ENCODE assay signal across 33 cellular contexts in genomic region chr2:162457021-162457420, GRCh38.
"Had no signal": no experiment of that assay in that cellular context is flagged by ENCODE, and none has a peak within 500 bp of the region (broad histone marks: within the 10 kb centered on the region; RNA-seq: fewer than 3 reads in every experiment).

No MANE protein-coding gene starts in this region.

- H3K4me3 ChIP-seq: cardiac muscle cell, MG63 had no signal

- FAIRE-seq: RCC 7860, TTC549 had no signal

- H3K9me3 Mint-ChIP-seq: activated CD4-positive, alpha-beta T cell treated with anti-CD3 and anti-CD28 coated beads, Interleukin-2, amount 10 ng/mL, durations not matched to agents 7 days and 5 days; activated naive CD4-positive, alpha-beta T cell treated with anti-CD3 and anti-CD28 coated beads, Interleukin-2, amount 10 ng/mL, durations not matched to agents 7 days and 5 days; activated naive CD8-positive, alpha-beta T cell treated with anti-CD3 and anti-CD28 coated beads, Interleukin-2, amount 50 U/mL, for 24 hours; activated T-cell treated with anti-CD3 and anti-CD28 coated beads, Interleukin-2, amount 50 U/mL, for 24 hours had no signal

- H3K9me3 ChIP-seq: MG63 had no signal

- H3K36me3 Mint-ChIP-seq: activated naive CD4-positive, alpha-beta T cell treated with anti-CD3 and anti-CD28 coated beads, Interleukin-2, amount 10 ng/mL, durations not matched to agents 7 days and 5 days; activated naive CD8-positive, alpha-beta T cell; WTC11 had no signal

- H3K4me1 Mint-ChIP-seq: activated CD4-positive, alpha-beta T cell treated with anti-CD3 and anti-CD28 coated beads for 36 hours; activated CD4-positive, alpha-beta T cell treated with anti-CD3 and anti-CD28 coated beads, Interleukin-2, amount 10 ng/mL, durations not matched to agents 7 days and 5 days; activated naive CD4-positive, alpha-beta T cell treated with anti-CD3 and anti-CD28 coated beads, Interleukin-2, amount 10 ng/mL, durations not matched to agents 7 days and 5 days; activated naive CD8-positive, alpha-beta T cell treated with anti-CD3 and anti-CD28 coated beads, Interleukin-2, amount 50 U/mL, for 24 hours; central memory CD8-positive, alpha-beta T cell; WTC11 had no signal

- DNase-seq: activated CD4-positive, alpha-beta T cell treated with anti-CD3 and anti-CD28 coated beads for 36 hours; activated CD4-positive, alpha-beta T cell treated with anti-CD3 and anti-CD28 coated beads, Interleukin-2, amount 10 ng/mL, durations not matched to agents 7 days and 5 days; activated CD4-positive, alpha-beta T cell treated with anti-CD3 and anti-CD28 coated beads, Interleukin-2, amount 50 U/mL, for 48 hours; activated CD8-positive, alpha-beta T cell treated with anti-CD3 and anti-CD28 coated beads, Interleukin-2, amount 10 ng/mL, durations not matched to agents 7 days and 5 days; activated effector memory CD4-positive, alpha-beta T cell treated with Interleukin-2 at 50 U/mL for 16 hours; activated naive CD4-positive, alpha-beta T cell treated with anti-CD3 and anti-CD28 coated beads, Interleukin-2, amount 10 ng/mL, durations not matched to agents 7 days and 5 days; activated naive CD8-positive, alpha-beta T cell treated with anti-CD3 and anti-CD28 coated beads, Interleukin-2, amount 50 U/mL, for 24 hours; activated T-cell treated with anti-CD3 and anti-CD28 coated beads, Interleukin-2, amount 50 U/mL, for 24 hours; amniotic stem cell; aorta; Kasumi-1; KG1; MG63; NCI-H1048; NCI-H1436 treated with DMSO at 0.1 percent for 48 hours; NCI-H1694 treated with DMSO at 0.1 percent for 48 hours; NCI-H2029; NCI-H2107; NCI-H2171; NCI-H510A; NCI-H526; NCI-H748 treated with DMSO at 0.1 percent for 48 hours; NK-92 treated with Interleukin-12 subunit alpha and Interleukin-12 subunit beta, amount 100 ng/mL, for 24 hours; PC-3; SIG-M5; T1000 had no signal

- H3K27ac ChIP-seq: cardiac muscle cell, RWPE1 had no signal

- H3K36me3 ChIP-seq: cardiac muscle cell, MG63 had no signal

- H3K27me3 Mint-ChIP-seq: activated CD4-positive, alpha-beta T cell treated with anti-CD3 and anti-CD28 coated beads, Interleukin-2, amount 10 ng/mL, durations not matched to agents 7 days and 5 days; activated naive CD4-positive, alpha-beta T cell treated with anti-CD3 and anti-CD28 coated beads, Interleukin-2, amount 10 ng/mL, durations not matched to agents 7 days and 5 days had no signal

- H3K27ac Mint-ChIP-seq: activated CD4-positive, alpha-beta T cell treated with anti-CD3 and anti-CD28 coated beads for 36 hours; activated CD4-positive, alpha-beta T cell treated with anti-CD3 and anti-CD28 coated beads, Interleukin-2, amount 10 ng/mL, durations not matched to agents 7 days and 5 days; activated CD8-positive, alpha-beta T cell treated with anti-CD3 and anti-CD28 coated beads, Interleukin-2, amount 10 ng/mL, durations not matched to agents 7 days and 5 days; activated naive CD4-positive, alpha-beta T cell treated with anti-CD3 and anti-CD28 coated beads, Interleukin-2, amount 10 ng/mL, durations not matched to agents 7 days and 5 days; activated naive CD8-positive, alpha-beta T cell; activated naive CD8-positive, alpha-beta T cell treated with anti-CD3 and anti-CD28 coated beads, Interleukin-2, amount 50 U/mL, for 24 hours; activated T-cell treated with anti-CD3 and anti-CD28 coated beads, Interleukin-2, amount 50 U/mL, for 24 hours; WTC11 had no signal

- H3K27me3 ChIP-seq: cardiac muscle cell, MG63 had no signal

- H3K4me3 Mint-ChIP-seq: activated CD4-positive, alpha-beta T cell treated with anti-CD3 and anti-CD28 coated beads for 36 hours; activated CD4-positive, alpha-beta T cell treated with anti-CD3 and anti-CD28 coated beads, Interleukin-2, amount 10 ng/mL, durations not matched to agents 7 days and 5 days; activated CD8-positive, alpha-beta T cell treated with anti-CD3 and anti-CD28 coated beads, Interleukin-2, amount 10 ng/mL, durations not matched to agents 7 days and 5 days; activated naive CD4-positive, alpha-beta T cell treated with anti-CD3 and anti-CD28 coated beads, Interleukin-2, amount 10 ng/mL, durations not matched to agents 7 days and 5 days; activated naive CD8-positive, alpha-beta T cell; activated naive CD8-positive, alpha-beta T cell treated with anti-CD3 and anti-CD28 coated beads, Interleukin-2, amount 50 U/mL, for 24 hours; activated T-cell treated with anti-CD3 and anti-CD28 coated beads, Interleukin-2, amount 50 U/mL, for 24 hours; central memory CD8-positive, alpha-beta T cell; WTC11 had no signal
